Comparison of ENCODE assay signal across 9 cellular contexts in the genomic region with DNA sequence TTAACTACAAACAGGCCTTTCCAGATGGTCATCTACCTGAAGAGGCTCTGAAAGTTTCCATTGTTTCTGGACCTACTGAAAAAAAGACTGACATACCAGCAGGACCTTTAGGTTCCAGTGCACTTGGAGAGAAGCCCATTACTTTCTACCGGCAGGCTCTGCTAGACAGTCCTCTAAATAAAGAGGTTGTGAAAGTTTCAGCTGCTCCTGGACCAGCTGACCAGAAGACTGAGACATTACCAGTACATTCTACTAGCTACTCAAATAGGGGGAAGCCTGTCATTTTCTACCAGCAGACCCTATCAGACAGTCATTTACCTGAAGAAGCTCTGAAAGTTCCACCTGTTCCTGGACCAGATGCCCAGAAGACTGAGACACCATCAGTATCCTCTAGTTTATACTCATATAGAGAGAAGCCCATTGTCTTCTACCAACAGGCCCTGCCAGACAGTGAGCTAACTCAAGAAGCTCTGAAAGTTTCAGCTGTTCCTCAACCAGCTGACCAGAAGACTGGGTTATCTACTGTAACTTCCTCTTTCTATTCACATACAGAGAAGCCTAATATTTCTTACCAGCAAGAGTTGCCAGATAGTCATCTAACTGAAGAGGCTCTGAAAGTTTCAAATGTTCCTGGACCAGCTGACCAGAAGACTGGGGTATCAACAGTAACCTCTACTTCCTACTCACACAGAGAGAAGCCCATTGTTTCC.
DNase-seq lines count a peak whose midpoint lies in the region; ATAC-seq and TF ChIP-seq lines count a peak whose summit lies in the region.
"Had no signal": no experiment of that assay in that cellular context is flagged by ENCODE, and none has a peak within 500 bp of the region (broad histone marks: within the 10 kb centered on the region; RNA-seq: fewer than 3 reads in every experiment).

No MANE protein-coding gene starts in this region.

- peak; percentile 56 for DNase-seq in GM10248 (ENCODE audit: extremely low spot score)
- DNase-seq in MV-4-11 (lab: John Stamatoyannopoulos, UW) = peak; percentile 93
- DNase-seq in effector CD8-positive, alpha-beta T cell (lab: John Stamatoyannopoulos, UW) = no peak
- DNase-seq in activated naive CD4-positive, alpha-beta T cell (lab: John Stamatoyannopoulos, UW) = no peak
- DNase-seq in Calu3 = no peak
- DNase-seq in NCI-H446 (lab: John Stamatoyannopoulos, UW) = no peak
- DNase-seq: NCI-H146 had no signal

- H3K4me3 Mint-ChIP-seq in Calu3 (ENCODE audit: low read depth, unreplicated experiment) = no peak overlapping the region

- CTCF ChIA-PET in GM10248 (lab: Yijun Ruan, JAX) = interaction anchor here (1.2 kb wide), 2 partner anchors 15 to 30 kb away, joined by 3 read pairs; no protein-coding TSS in a partner anchor
- CTCF ChIA-PET in Calu3 (lab: Charles Lee) = no interaction called here

- no peaks in the 10 kb centered on the region for H3K4me1 Mint-ChIP-seq in Calu3 (ENCODE audit: low read depth, unreplicated experiment)

- no peak overlapping the region for H3K27ac Mint-ChIP-seq in Calu3 (ENCODE audit: unreplicated experiment)

- no peaks in the 10 kb centered on the region for H3K27me3 Mint-ChIP-seq in Calu3 (ENCODE audit: unreplicated experiment)

- POLR2A ChIA-PET in GM10248 (lab: Yijun Ruan, JAX) = no interaction called here

- H3K36me3 Mint-ChIP-seq in Calu3 (ENCODE audit: insufficient read depth, unreplicated experiment) = no peaks in the 10 kb centered on the region

- H3K9me3 Mint-ChIP-seq in Calu3 (ENCODE audit: low read depth, unreplicated experiment) = no peaks in the 10 kb centered on the region

- intact Hi-C loops in Calu3 (cut with micrococcal nuclease; ENCODE audit: unreplicated experiment) = no loop called here

- no peak for TF ChIP-seq CTCF in GM10248 (IDR thresholded peaks at IDR 0.05; ENCODE audit: control extremely low read depth, extremely low read depth, low read depth, missing control alignments)
- TF ChIP-seq CTCF in Calu3 (IDR thresholded peaks at IDR 0.05; ENCODE audit: unreplicated experiment) = no peak

- ATAC-seq in GM19397 (IDR thresholded peaks at IDR 0.05; ENCODE audit: unreplicated experiment) = peak; percentile 95
- peak; percentile 95 for ATAC-seq in HG02973 (IDR thresholded peaks at IDR 0.05; ENCODE audit: unreplicated experiment)

- no TSS peak for BruUV-seq in Calu3 (replicated peaks; lab: Mats Ljungman, UMichigan)

Comparison
In these comparisons a context has a peak if more than half of its experiments do, and no peak if none do; other contexts are left out.
1. DNase-seq: peak in GM10248 (single experiment) and MV-4-11 (single experiment); none in effector CD8-positive, alpha-beta T cell (single experiment), activated naive CD4-positive, alpha-beta T cell (0 of 4), Calu3 (single experiment) and NCI-H446 (0 of 2).